In genomic region chr2:104890670-104891069, GRCh38 we compare ENCODE assay signal across 1 cellular context.
TF ChIP-seq lines count a peak whose summit lies in the region.

No MANE protein-coding gene starts in this region.

TF ChIP-seq in K562, 482 proteins besides CTCF, POLR2A, EP300 and RAD21 (continued from another document):
- no peak for TF ChIP-seq THAP7 (CRISPR knock-in tag; IDR thresholded peaks at IDR 0.05)
- TF ChIP-seq STAT5A (IDR thresholded peaks at IDR 0.05; ENCODE audit: borderline replicate concordance, low read length), result no peak
- TF ChIP-seq ZNF589 (CRISPR knock-in tag; IDR thresholded peaks at IDR 0.05; ENCODE audit: low read depth), result no peak
- no peak for TF ChIP-seq ETV1 (tag; conservative IDR thresholded peaks at IDR 0.05; ENCODE audit: low read depth)
- TF ChIP-seq, protein P1, sequence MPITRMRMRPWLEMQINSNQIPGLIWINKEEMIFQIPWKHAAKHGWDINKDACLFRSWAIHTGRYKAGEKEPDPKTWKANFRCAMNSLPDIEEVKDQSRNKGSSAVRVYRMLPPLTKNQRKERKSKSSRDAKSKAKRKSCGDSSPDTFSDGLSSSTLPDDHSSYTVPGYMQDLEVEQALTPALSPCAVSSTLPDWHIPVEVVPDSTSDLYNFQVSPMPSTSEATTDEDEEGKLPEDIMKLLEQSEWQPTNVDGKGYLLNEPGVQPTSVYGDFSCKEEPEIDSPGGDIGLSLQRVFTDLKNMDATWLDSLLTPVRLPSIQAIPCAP (CRISPR knock-in tag; IDR thresholded peaks at IDR 0.05; ENCODE audit: borderline replicate concordance), result no peak
